ENCODE assay signal across 29 cellular contexts in the genomic region with DNA sequence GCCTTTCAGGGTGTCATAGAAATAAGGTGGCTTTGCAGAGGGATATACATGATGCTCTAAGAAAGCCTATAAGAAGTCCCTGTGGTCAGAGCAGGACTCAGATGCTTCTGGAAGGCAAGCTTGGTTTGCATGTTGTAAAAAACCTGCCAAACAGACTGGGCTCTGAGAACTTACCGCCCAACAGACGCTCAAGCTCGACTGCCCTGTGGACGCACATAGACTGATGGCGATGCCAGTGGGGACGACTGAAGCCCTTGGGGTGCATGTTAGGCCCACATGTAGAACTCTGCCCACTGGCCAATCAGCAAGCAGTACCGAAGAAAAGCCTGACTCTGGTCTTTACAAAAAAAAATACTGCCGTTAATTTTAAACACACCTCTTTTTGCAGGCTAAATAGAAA.
"Had no signal": no experiment of that assay in that cellular context is flagged by ENCODE, and none has a peak within 500 bp of the region (broad histone marks: within the 10 kb centered on the region; RNA-seq: fewer than 3 reads in every experiment).

No MANE protein-coding gene starts in this region.

- H3K4me1 Mint-ChIP-seq: activated B cell treated with CpG ODN at 0.5 μM for 24 hours; activated T-helper 17 cell treated with anti-CD3 and anti-CD28 coated beads, Interleukin-2, amount 50 U/mL, for 72 hours had no signal

- H3K27ac Mint-ChIP-seq: activated B cell treated with CpG ODN at 0.5 μM for 24 hours; activated CD8-positive, alpha-beta T cell treated with anti-CD3 and anti-CD28 coated beads for 36 hours; activated naive CD8-positive, alpha-beta T cell; activated T-helper 17 cell treated with anti-CD3 and anti-CD28 coated beads, Interleukin-2, amount 50 U/mL, for 72 hours; dendritic cell treated with granulocyte-macrophage colony-stimulating factor and Interleukin-4, amounts not matched to agents 40 ng/mL and 50 ng/mL, for 4 days; effector memory CD8-positive, alpha-beta T cell; T-helper 17 cell; T-helper 2 cell treated with Interferon-gamma antibody and Interleukin-4, amounts not matched to agents 5 μg/mL and 100 μg/mL, for 36 hours had no signal

- DNase-seq: activated B cell treated with CpG ODN at 0.5 μM for 24 hours; activated CD4-positive, alpha-beta T cell treated with anti-CD3 and anti-CD28 coated beads for 48 hours; activated CD4-positive, alpha-beta T cell treated with anti-CD3 and anti-CD28 coated beads, Interleukin-2, amount 50 U/mL, for 1 hour; activated CD4-positive, alpha-beta T cell treated with anti-CD3 and anti-CD28 coated beads, Interleukin-2, amount 50 U/mL, for 48 hours; activated CD8-positive, alpha-beta memory T cell treated with anti-CD3 and anti-CD28 coated beads for 24 hours; activated CD8-positive, alpha-beta T cell treated with anti-CD3 and anti-CD28 coated beads for 36 hours; activated effector memory CD4-positive, alpha-beta T cell treated with Interleukin-2 at 50 U/mL for 16 hours; activated gamma-delta T cell treated with Interleukin-2 at 50 U/mL for 16 hours; activated naive CD4-positive, alpha-beta T cell treated with anti-CD3 and anti-CD28 coated beads, Interleukin-2, amount 50 U/mL, for 16 hours; activated naive CD4-positive, alpha-beta T cell treated with Interleukin-2 at 50 U/mL for 16 hours; activated T-cell treated with anti-CD3 and anti-CD28 coated beads, Interleukin-2, amount 50 U/mL, for 4 hours; amniotic stem cell; caudate nucleus; effector CD4-positive, alpha-beta T cell; effector memory CD8-positive, alpha-beta T cell; esophagus squamous epithelium; T-helper 1 cell; T-helper 17 cell; T1000; WERI-Rb-1 had no signal

- ATAC-seq: activated CD4-positive, CD25-positive, alpha-beta regulatory T cell treated with anti-CD3 and anti-CD28 coated beads, Interleukin-2, amount 50 U/mL, for 24 hours; activated CD8-positive, alpha-beta T cell treated with anti-CD3 and anti-CD28 coated beads for 36 hours; activated T-cell treated with anti-CD3 and anti-CD28 coated beads, Interleukin-2, amount 50 U/mL, for 4 hours; activated T-helper 17 cell treated with anti-CD3 and anti-CD28 coated beads, Interleukin-2, amount 50 U/mL, for 72 hours; effector memory CD8-positive, alpha-beta T cell; T-helper 17 cell had no signal

- FAIRE-seq: astrocyte, frontal cortex had no signal

- H3K4me3 ChIP-seq: coronary artery, esophagus squamous epithelium had no signal

- H3K36me3 ChIP-seq: esophagus squamous epithelium, WERI-Rb-1 had no signal

- H3K4me3 Mint-ChIP-seq: activated B cell treated with CpG ODN at 0.5 μM for 24 hours; activated CD8-positive, alpha-beta T cell treated with anti-CD3 and anti-CD28 coated beads for 36 hours; activated naive CD8-positive, alpha-beta T cell; activated T-cell treated with anti-CD3 and anti-CD28 coated beads, Interleukin-2, amount 50 U/mL, for 4 hours; activated T-helper 17 cell treated with anti-CD3 and anti-CD28 coated beads, Interleukin-2, amount 50 U/mL, for 72 hours; dendritic cell treated with granulocyte-macrophage colony-stimulating factor and Interleukin-4, amounts not matched to agents 40 ng/mL and 50 ng/mL, for 4 days; effector memory CD8-positive, alpha-beta T cell; T-helper 17 cell; T-helper 2 cell treated with Interferon-gamma antibody and Interleukin-4, amounts not matched to agents 5 μg/mL and 100 μg/mL, for 36 hours had no signal

- H3K9me3 Mint-ChIP-seq: activated B cell treated with CpG ODN at 0.5 μM for 24 hours; activated CD8-positive, alpha-beta T cell treated with anti-CD3 and anti-CD28 coated beads for 36 hours; activated T-cell treated with anti-CD3 and anti-CD28 coated beads, Interleukin-2, amount 50 U/mL, for 4 hours; activated T-helper 17 cell treated with anti-CD3 and anti-CD28 coated beads, Interleukin-2, amount 50 U/mL, for 72 hours; dendritic cell treated with granulocyte-macrophage colony-stimulating factor and Interleukin-4, amounts not matched to agents 40 ng/mL and 50 ng/mL, for 4 days; effector memory CD8-positive, alpha-beta T cell; T-helper 2 cell treated with Interferon-gamma antibody and Interleukin-4, amounts not matched to agents 5 μg/mL and 100 μg/mL, for 36 hours had no signal

- H3K27ac ChIP-seq: coronary artery, epithelial cell of prostate, WERI-Rb-1 had no signal

- H3K27me3 Mint-ChIP-seq: activated T-helper 17 cell treated with anti-CD3 and anti-CD28 coated beads, Interleukin-2, amount 50 U/mL, for 72 hours; dendritic cell treated with granulocyte-macrophage colony-stimulating factor and Interleukin-4, amounts not matched to agents 40 ng/mL and 50 ng/mL, for 4 days had no signal

- H3K27me3 ChIP-seq: esophagus squamous epithelium had no signal

- H3K36me3 Mint-ChIP-seq: activated naive CD8-positive, alpha-beta T cell had no signal

- H3K9me3 ChIP-seq: esophagus squamous epithelium had no signal
